19 cellular contexts compared by ENCODE assay signal in genomic region chr21:39705849-39706248, GRCh38. TPM values are rescaled to one million over a fixed set of nuclear protein-coding genes. Genes with fewer than 3 reads are reported as not detected.
DNase-seq lines count a peak whose midpoint lies in the region; ATAC-seq and TF ChIP-seq lines count a peak whose summit lies in the region.
"Had no signal": no experiment of that assay in that cellular context is flagged by ENCODE, and none has a peak within 500 bp of the region (broad histone marks: within the 10 kb centered on the region; RNA-seq: fewer than 3 reads in every experiment).

No MANE protein-coding gene starts in this region.

- ATAC-seq in body of pancreas (no peak), HG03520 (IDR thresholded peaks at IDR 0.05; ENCODE audit: unreplicated experiment) (no peak)
- ATAC-seq: HepG2; stimulated activated effector memory CD8-positive, alpha-beta T cell treated with anti-CD3 and anti-CD28 coated beads, Interleukin-12 subunit alpha, Interleukin-12 subunit beta, amount 100 ng/mL, for 72 hours had no signal

- H3K4me2 ChIP-seq in mesenchymal stem cell (ENCODE audit: low read length, poor library complexity, severe bottlenecking): no peak overlapping the region
- H3K4me2 ChIP-seq: neural progenitor cell had no signal

- H2BK5ac ChIP-seq in mesenchymal stem cell (ENCODE audit: low read depth, low read length, poor library complexity, severe bottlenecking): no peak overlapping the region

- H3K9me3 ChIP-seq in body of pancreas (no peaks in the 10 kb centered on the region), mesenchymal stem cell (ENCODE audit: control insufficient read depth, low read length) (peaks cover 5% of the 10 kb centered on the region)
- H3K9me3 ChIP-seq: thoracic aorta had no signal

- no peak overlapping the region for H3K4ac ChIP-seq in mesenchymal stem cell (ENCODE audit: low read depth in 1 of 2, low read length in 2 of 2)

- no peak for TF ChIP-seq POLR2A in body of pancreas (IDR thresholded peaks at IDR 0.05)

- H2AK5ac ChIP-seq in mesenchymal stem cell (ENCODE audit: low read length, severe bottlenecking): no peak overlapping the region

- H3K23ac ChIP-seq in mesenchymal stem cell (ENCODE audit: low read length in 2 of 2): no peak overlapping the region

- H3K4me1 ChIP-seq in body of pancreas (peaks cover 11% of the 10 kb centered on the region), mesenchymal stem cell (ENCODE audit: control insufficient read depth, insufficient read depth, low read depth, low read length) (peaks cover under 1% of the 10 kb centered on the region)
- H3K4me1 ChIP-seq: neural progenitor cell had no signal

- no peak overlapping the region for H3K9ac ChIP-seq in mesenchymal stem cell (ENCODE audit: low read length)
- H3K9ac ChIP-seq: neural progenitor cell had no signal

- no peaks in the 10 kb centered on the region for H3K79me1 ChIP-seq in mesenchymal stem cell (replicated peaks; ENCODE audit: low read length, poor library complexity, severe bottlenecking)

- H4K91ac ChIP-seq in mesenchymal stem cell (ENCODE audit: low read length): no peak overlapping the region

- no peak overlapping the region for H2BK120ac ChIP-seq in mesenchymal stem cell (ENCODE audit: low read depth, low read length)

- H2AFZ ChIP-seq in mesenchymal stem cell (ENCODE audit: low read depth, low read length): no peak overlapping the region
- H2AFZ ChIP-seq: neural progenitor cell had no signal

- DNase-seq in DMS53 (lab: John Stamatoyannopoulos, UW) (peak; percentile 37), DMS53 treated with DMSO at 0.1 percent for 48 hours (lab: John Stamatoyannopoulos, UW; ENCODE audit: unreplicated experiment) (no peak), LNCaP clone FGC (ENCODE audit: low read depth) (no peak), body of pancreas (no peak), mesenchymal stem cell (peak; percentile 11), LoVo (ENCODE audit: low spot score) (no peak)
- DNase-seq in activated CD4-positive, alpha-beta T cell treated with anti-CD3 and anti-CD28 coated beads for 1 hour: no peak
- DNase-seq: 8988T; activated CD4-positive, alpha-beta T cell treated with anti-CD3 and anti-CD28 coated beads for 4 hours; activated effector memory CD4-positive, alpha-beta T cell treated with anti-CD3 and anti-CD28 coated beads, Interleukin-2, amount 50 U/mL, for 16 hours; DMS153; H7; midbrain; NCI-H2029 treated with DMSO at 0.1 percent for 48 hours had no signal

- H3K4me3 ChIP-seq in LNCaP clone FGC (ENCODE audit: low read depth, low read length) (no peak overlapping the region), body of pancreas (no peak overlapping the region), mesenchymal stem cell (ENCODE audit: insufficient read depth in 1 of 2, low read depth in 1 of 2, low read length in 2 of 2) (no peak overlapping the region)
- H3K4me3 ChIP-seq: neural progenitor cell, thoracic aorta had no signal

- H4K8ac ChIP-seq in mesenchymal stem cell (ENCODE audit: low read length): no peak overlapping the region

- no peaks in the 10 kb centered on the region for H3K36me3 ChIP-seq in body of pancreas (replicated peaks in 1 of 2; ENCODE audit: insufficient read depth in 1 of 2, low read depth in 2 of 2)
- no peaks in the 10 kb centered on the region for H3K36me3 ChIP-seq in mesenchymal stem cell (ENCODE audit: control insufficient read depth in 1 of 2, insufficient read depth in 2 of 2, low read depth in 1 of 2, low read length in 2 of 2)
- H3K36me3 ChIP-seq: neural progenitor cell, thoracic aorta had no signal

- TF ChIP-seq CTCF in LNCaP clone FGC (IDR thresholded peaks at IDR 0.05; ENCODE audit: control insufficient read depth, extremely low read depth, insufficient read depth) (peak; percentile 16; the same call in 1 of the 2 replicates), body of pancreas (IDR thresholded peaks at IDR 0.05) (peak in 5 of 7 experiments; percentile 15 to 46 (median 37))

- no peak overlapping the region for H2BK12ac ChIP-seq in mesenchymal stem cell (ENCODE audit: low read length in 2 of 2)

- 66 to 72% methylated on average over 2 of the region's 2 CpGs for WGBS in body of pancreas, 2 donors
- 81% methylated on average over 2 of the region's 2 CpGs for WGBS in mesenchymal stem cell

- intact Hi-C loops in body of pancreas (cut with DNase I): no loop called here

- H3K27me3 ChIP-seq in body of pancreas (no peaks in the 10 kb centered on the region), mesenchymal stem cell (ENCODE audit: control insufficient read depth in 1 of 2, insufficient read depth in 1 of 2, low read length in 2 of 2) (peaks cover 0 to 21% of the 10 kb centered on the region in 2 experiments)
- H3K27me3 ChIP-seq: neural progenitor cell had no signal

- H3K27ac ChIP-seq in body of pancreas: no peak overlapping the region
- no peak overlapping the region for H3K27ac ChIP-seq in mesenchymal stem cell (ENCODE audit: low read length, poor library complexity, severe bottlenecking)
- H3K27ac ChIP-seq: neural progenitor cell, thoracic aorta had no signal

- H2BK15ac ChIP-seq in mesenchymal stem cell (ENCODE audit: low read depth, poor library complexity, severe bottlenecking): no peak overlapping the region

- H3K14ac ChIP-seq in mesenchymal stem cell (ENCODE audit: low read length in 2 of 2): no peak overlapping the region

- no peak overlapping the region for H3K18ac ChIP-seq in mesenchymal stem cell (ENCODE audit: low read depth in 1 of 2, low read length in 2 of 2)

RNA-seq across cellular contexts. Expression of gene IGSF5, which starts 39.1 kb away (rescaled TPM):
- 1 to 10 TPM; 2.6 to 3.6 TPM for total RNA-seq in body of pancreas
- polyA plus RNA-seq in mesenchymal stem cell (2013, experiment 1 of 2): not detected
- not detected for polyA plus RNA-seq in mesenchymal stem cell (2013, experiment 2 of 2)
- total RNA-seq: HepG2, thoracic aorta had no signal
- polyA plus RNA-seq: HepG2 had no signal

Comparison
In these comparisons a context has a peak if more than half of its experiments do, and no peak if none do; other contexts are left out.
1. DNase-seq: peak in DMS53 (single experiment) and mesenchymal stem cell (single experiment); none in DMS53 treated with DMSO at 0.1 percent for 48 hours (single experiment), LNCaP clone FGC (single experiment), body of pancreas (0 of 4), activated CD4-positive, alpha-beta T cell treated with anti-CD3 and anti-CD28 coated beads for 1 hour (single experiment) and LoVo (single experiment).